1 cellular context compared by ENCODE assay signal in the genomic region with DNA sequence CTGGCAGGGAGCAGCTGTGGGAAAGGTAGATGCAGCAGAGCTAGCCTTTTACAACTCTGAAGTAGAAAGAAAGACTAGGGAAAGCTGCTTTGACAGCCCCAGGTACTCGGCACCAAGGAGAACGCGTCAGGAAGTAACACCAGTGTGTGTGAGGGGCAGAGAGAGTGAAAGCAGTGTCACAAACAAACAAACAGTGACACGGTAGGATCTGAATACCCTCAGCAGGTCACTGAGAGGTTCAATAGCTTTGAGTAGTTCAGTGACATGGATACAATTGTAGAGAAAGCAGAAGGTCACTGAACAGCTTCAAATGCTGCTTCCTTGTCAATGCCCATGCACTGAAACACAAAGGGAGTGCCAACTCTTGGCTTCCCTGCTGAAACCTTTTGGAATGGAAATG.
TF ChIP-seq lines count a peak whose summit lies in the region.

No MANE protein-coding gene starts in this region.

TF ChIP-seq in H1, 55 proteins besides CTCF, POLR2A, EP300 and RAD21 (continued from another document):
- no peak for TF ChIP-seq SUZ12 (IDR thresholded peaks at IDR 0.05; ENCODE audit: low read length)
- TF ChIP-seq JUND (IDR thresholded peaks at IDR 0.05; ENCODE audit: low read length), result no peak
- no peak for TF ChIP-seq CTBP2 (IDR thresholded peaks at IDR 0.05; ENCODE audit: borderline replicate concordance, insufficient read depth, insufficient read length, low read length)
- TF ChIP-seq CEBPB (IDR thresholded peaks at IDR 0.05; ENCODE audit: low read depth, low read length), result no peak
- no peak for TF ChIP-seq SP1 (IDR thresholded peaks at IDR 0.05; ENCODE audit: low read depth, low read length)
- TF ChIP-seq POLR2AphosphoS5 (IDR thresholded peaks at IDR 0.05; ENCODE audit: low read depth, low read length), result no peak
- TF ChIP-seq, protein P1, sequence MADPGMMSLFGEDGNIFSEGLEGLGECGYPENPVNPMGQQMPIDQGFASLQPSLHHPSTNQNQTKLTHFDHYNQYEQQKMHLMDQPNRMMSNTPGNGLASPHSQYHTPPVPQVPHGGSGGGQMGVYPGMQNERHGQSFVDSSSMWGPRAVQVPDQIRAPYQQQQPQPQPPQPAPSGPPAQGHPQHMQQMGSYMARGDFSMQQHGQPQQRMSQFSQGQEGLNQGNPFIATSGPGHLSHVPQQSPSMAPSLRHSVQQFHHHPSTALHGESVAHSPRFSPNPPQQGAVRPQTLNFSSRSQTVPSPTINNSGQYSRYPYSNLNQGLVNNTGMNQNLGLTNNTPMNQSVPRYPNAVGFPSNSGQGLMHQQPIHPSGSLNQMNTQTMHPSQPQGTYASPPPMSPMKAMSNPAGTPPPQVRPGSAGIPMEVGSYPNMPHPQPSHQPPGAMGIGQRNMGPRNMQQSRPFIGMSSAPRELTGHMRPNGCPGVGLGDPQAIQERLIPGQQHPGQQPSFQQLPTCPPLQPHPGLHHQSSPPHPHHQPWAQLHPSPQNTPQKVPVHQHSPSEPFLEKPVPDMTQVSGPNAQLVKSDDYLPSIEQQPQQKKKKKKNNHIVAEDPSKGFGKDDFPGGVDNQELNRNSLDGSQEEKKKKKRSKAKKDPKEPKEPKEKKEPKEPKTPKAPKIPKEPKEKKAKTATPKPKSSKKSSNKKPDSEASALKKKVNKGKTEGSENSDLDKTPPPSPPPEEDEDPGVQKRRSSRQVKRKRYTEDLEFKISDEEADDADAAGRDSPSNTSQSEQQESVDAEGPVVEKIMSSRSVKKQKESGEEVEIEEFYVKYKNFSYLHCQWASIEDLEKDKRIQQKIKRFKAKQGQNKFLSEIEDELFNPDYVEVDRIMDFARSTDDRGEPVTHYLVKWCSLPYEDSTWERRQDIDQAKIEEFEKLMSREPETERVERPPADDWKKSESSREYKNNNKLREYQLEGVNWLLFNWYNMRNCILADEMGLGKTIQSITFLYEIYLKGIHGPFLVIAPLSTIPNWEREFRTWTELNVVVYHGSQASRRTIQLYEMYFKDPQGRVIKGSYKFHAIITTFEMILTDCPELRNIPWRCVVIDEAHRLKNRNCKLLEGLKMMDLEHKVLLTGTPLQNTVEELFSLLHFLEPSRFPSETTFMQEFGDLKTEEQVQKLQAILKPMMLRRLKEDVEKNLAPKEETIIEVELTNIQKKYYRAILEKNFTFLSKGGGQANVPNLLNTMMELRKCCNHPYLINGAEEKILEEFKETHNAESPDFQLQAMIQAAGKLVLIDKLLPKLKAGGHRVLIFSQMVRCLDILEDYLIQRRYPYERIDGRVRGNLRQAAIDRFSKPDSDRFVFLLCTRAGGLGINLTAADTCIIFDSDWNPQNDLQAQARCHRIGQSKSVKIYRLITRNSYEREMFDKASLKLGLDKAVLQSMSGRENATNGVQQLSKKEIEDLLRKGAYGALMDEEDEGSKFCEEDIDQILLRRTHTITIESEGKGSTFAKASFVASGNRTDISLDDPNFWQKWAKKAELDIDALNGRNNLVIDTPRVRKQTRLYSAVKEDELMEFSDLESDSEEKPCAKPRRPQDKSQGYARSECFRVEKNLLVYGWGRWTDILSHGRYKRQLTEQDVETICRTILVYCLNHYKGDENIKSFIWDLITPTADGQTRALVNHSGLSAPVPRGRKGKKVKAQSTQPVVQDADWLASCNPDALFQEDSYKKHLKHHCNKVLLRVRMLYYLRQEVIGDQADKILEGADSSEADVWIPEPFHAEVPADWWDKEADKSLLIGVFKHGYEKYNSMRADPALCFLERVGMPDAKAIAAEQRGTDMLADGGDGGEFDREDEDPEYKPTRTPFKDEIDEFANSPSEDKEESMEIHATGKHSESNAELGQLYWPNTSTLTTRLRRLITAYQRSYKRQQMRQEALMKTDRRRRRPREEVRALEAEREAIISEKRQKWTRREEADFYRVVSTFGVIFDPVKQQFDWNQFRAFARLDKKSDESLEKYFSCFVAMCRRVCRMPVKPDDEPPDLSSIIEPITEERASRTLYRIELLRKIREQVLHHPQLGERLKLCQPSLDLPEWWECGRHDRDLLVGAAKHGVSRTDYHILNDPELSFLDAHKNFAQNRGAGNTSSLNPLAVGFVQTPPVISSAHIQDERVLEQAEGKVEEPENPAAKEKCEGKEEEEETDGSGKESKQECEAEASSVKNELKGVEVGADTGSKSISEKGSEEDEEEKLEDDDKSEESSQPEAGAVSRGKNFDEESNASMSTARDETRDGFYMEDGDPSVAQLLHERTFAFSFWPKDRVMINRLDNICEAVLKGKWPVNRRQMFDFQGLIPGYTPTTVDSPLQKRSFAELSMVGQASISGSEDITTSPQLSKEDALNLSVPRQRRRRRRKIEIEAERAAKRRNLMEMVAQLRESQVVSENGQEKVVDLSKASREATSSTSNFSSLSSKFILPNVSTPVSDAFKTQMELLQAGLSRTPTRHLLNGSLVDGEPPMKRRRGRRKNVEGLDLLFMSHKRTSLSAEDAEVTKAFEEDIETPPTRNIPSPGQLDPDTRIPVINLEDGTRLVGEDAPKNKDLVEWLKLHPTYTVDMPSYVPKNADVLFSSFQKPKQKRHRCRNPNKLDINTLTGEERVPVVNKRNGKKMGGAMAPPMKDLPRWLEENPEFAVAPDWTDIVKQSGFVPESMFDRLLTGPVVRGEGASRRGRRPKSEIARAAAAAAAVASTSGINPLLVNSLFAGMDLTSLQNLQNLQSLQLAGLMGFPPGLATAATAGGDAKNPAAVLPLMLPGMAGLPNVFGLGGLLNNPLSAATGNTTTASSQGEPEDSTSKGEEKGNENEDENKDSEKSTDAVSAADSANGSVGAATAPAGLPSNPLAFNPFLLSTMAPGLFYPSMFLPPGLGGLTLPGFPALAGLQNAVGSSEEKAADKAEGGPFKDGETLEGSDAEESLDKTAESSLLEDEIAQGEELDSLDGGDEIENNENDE (IDR thresholded peaks at IDR 0.05; ENCODE audit: insufficient replicate concordance, low read length), result no peak
- no peak for TF ChIP-seq JUN (IDR thresholded peaks at IDR 0.05; ENCODE audit: low read depth, low read length)
- TF ChIP-seq SAP30 (IDR thresholded peaks at IDR 0.05; ENCODE audit: insufficient read depth, insufficient replicate concordance, low read length), result no peak
- TF ChIP-seq BRCA1 (IDR thresholded peaks at IDR 0.05; ENCODE audit: low read depth, low read length), result no peak
